ENCODE assay signal across 25 cellular contexts in the genomic region with DNA sequence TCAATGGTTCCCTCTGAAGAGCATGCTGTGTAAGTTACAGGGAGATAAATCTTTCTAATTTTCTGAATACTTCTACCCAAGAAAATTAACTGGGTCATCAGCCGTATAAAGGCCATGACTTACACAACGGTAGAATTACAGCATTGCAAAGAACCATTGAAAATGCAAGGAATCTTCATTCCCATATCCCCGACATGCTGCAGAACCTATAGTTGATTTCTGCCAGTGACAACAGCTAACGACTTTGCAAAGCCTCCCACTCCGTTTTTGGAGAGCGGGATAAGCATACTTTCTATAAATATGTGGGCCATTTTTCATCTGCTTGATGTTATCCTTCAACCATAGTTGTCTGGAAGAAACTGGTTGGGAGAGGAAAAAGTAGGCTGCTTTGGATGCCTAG. TPM values are rescaled to one million over a fixed set of nuclear protein-coding genes. Genes with fewer than 3 reads are reported as not detected.
"Had no signal": no experiment of that assay in that cellular context is flagged by ENCODE, and none has a peak within 500 bp of the region (broad histone marks: within the 10 kb centered on the region; RNA-seq: fewer than 3 reads in every experiment).

No MANE protein-coding gene starts in this region.

- H3K36me3 ChIP-seq: MG63, SJSA1 had no signal

- H3K27ac ChIP-seq: SJSA1, SK-N-MC had no signal

- H3K4me3 ChIP-seq: MG63, SJSA1, SK-N-MC had no signal

- H3K9me3 ChIP-seq: MG63, SJSA1 had no signal

- ATAC-seq: HepG2 had no signal

- H3K27me3 ChIP-seq: MG63, SJSA1 had no signal

- DNase-seq: IMR-90, Karpas-422, KG1, MG63, NCI-H1092, NCI-H1105 treated with DMSO at 0.1 percent for 48 hours, NCI-H1417 treated with DMSO at 0.1 percent for 48 hours, NCI-H146, NCI-H1694 treated with DMSO at 0.1 percent for 48 hours, NCI-H1930, NCI-H2081, NCI-H2107, NCI-H226, NCI-H446, NCI-H510A, NCI-H524 treated with DMSO at 0.1 percent for 48 hours, NCI-H69, NCI-H774, Right ventricle myocardium superior, RPMI8226, SIG-M5 had no signal

RNA-seq across cellular contexts. Expression of gene PCA3, which starts 56.2 kb away (rescaled TPM):
- total RNA-seq: HepG2, HT1080, IMR-90, Right ventricle myocardium superior, SJSA1 had no signal
- polyA plus RNA-seq: HepG2, IMR-90 had no signal
